Comparison of ENCODE assay signal across 8 cellular contexts in the genomic region with DNA sequence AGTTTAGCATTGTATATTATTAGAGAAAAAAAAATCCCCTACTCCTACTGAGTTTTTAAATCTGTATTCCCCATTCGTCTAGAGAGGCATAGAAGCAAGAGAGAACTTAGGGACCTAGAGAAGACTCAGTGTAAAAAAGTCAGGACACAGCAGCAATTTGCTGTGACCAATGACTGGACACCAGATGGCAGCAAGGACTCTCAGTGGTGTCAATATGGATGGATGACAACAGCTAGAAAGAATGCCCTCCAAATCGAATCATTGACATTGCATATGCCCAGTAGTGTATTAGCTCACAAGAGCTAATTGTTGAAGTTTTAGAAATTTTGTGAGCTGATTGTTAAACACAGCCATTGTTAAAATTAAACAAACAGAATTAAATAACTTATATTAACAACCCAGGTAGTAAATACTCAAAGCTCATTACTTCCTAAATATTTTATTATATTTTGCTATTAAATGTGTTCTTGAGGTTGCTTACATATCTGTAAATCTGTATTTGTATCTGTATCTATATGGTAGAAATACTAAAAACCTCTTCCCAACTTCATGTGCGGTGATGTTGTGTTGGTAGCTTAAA. TPM values are rescaled to one million over a fixed set of nuclear protein-coding genes. Genes with fewer than 3 reads are reported as not detected.
DNase-seq lines count a peak whose midpoint lies in the region; ATAC-seq, FAIRE-seq and TF ChIP-seq lines count a peak whose summit lies in the region.

No MANE protein-coding gene starts in this region.

- TF ChIP-seq POLR2A in uterus (IDR thresholded peaks at IDR 0.05), result no peak

- 47 to 61% methylated on average over 3 of the region's 3 CpGs for WGBS in lung, 2 donors

- H3K4me1 ChIP-seq in lung (ENCODE audit: control insufficient read depth in 2 of 2, insufficient read depth in 2 of 2, low read length in 2 of 2) (no peaks in the 10 kb centered on the region), uterus (no peaks in the 10 kb centered on the region)

- DNase-seq in GDM1 (lab: John Stamatoyannopoulos, UW) (peak; percentile 43), RCC 7860 (ENCODE audit: low spot score) (peak; percentile 41), dermis microvascular lymphatic vessel endothelial cell (ENCODE audit: low read depth in 2 of 2) (peak; percentile 23 to 69), lung (ENCODE audit: low spot score) (no peak), uterus (no peak)
- peak; percentile 2 for DNase-seq in Jurkat, Clone E6-1 (ENCODE audit: low read depth, low spot score)

- no peaks in the 10 kb centered on the region for H3K27me3 ChIP-seq in lung (ENCODE audit: control insufficient read depth, insufficient read depth)
- H3K27me3 ChIP-seq in uterus, result no peaks in the 10 kb centered on the region

- peak; percentile 36 for TF ChIP-seq CTCF in lung (IDR thresholded peaks at IDR 0.05; ENCODE audit: control extremely low read depth, extremely low read depth)
- TF ChIP-seq CTCF in uterus (IDR thresholded peaks at IDR 0.05), result no peak

- H3K9me3 ChIP-seq in lung (ENCODE audit: control insufficient read depth in 2 of 2, insufficient read depth in 1 of 2, low read length in 1 of 2), result no peaks in the 10 kb centered on the region
- H3K9me3 ChIP-seq in uterus, result no peaks in the 10 kb centered on the region

- no peak overlapping the region for H3K4me3 ChIP-seq in Jurkat, Clone E6-1 (ENCODE audit: low read length)
- H3K4me3 ChIP-seq in lung (no peak overlapping the region), uterus (no peak overlapping the region)

- peak; percentile 29 for FAIRE-seq in RCC 7860 (lab: Jason Lieb, UNC)

- ATAC-seq in lung (ENCODE audit: insufficient read depth, low FRiP score) (no peak), HG03039 (IDR thresholded peaks at IDR 0.05; ENCODE audit: unreplicated experiment) (no peak), HG02759 (IDR thresholded peaks at IDR 0.05; ENCODE audit: unreplicated experiment) (no peak)

- H3K27ac ChIP-seq in lung (ENCODE audit: low read depth in 1 of 2, low read length in 1 of 2) (no peak overlapping the region), uterus (no peak overlapping the region)

- intact Hi-C loops in uterus (cut with DNase I; ENCODE audit: low total_unique reads), result no loop called here

- H3K36me3 ChIP-seq in lung (ENCODE audit: control insufficient read depth in 2 of 2, insufficient read depth in 2 of 2, low read length in 2 of 2) (no peaks in the 10 kb centered on the region), uterus (no peaks in the 10 kb centered on the region)

RNA-seq across cellular contexts. Expression of gene SIAH3, which starts 43.9 kb away (rescaled TPM):
- polyA plus RNA-seq in Jurkat, Clone E6-1 (2012; ENCODE audit: insufficient read depth, insufficient read length), result not detected
- total RNA-seq in dermis microvascular lymphatic vessel endothelial cell (not detected in 2 replicates), lung (under 1 TPM; 0.03 to 0.31 TPM), uterus (1 to 10 TPM in 1 of 4 donors, under 1 TPM in 3; under 0.01 to 4.6 (median 0.09) TPM)
- polyA plus RNA-seq in lung, result under 1 TPM; 0.05 to 0.06 TPM

Comparison
In these comparisons a context has a peak if more than half of its experiments do, and no peak if none do; other contexts are left out.
1. DNase-seq: peak in GDM1 (single experiment), Jurkat, Clone E6-1 (single experiment), RCC 7860 (single experiment) and dermis microvascular lymphatic vessel endothelial cell (2 of 2); none in lung (single experiment) and uterus (0 of 2).